1 cellular context compared by ENCODE assay signal in the genomic region with DNA sequence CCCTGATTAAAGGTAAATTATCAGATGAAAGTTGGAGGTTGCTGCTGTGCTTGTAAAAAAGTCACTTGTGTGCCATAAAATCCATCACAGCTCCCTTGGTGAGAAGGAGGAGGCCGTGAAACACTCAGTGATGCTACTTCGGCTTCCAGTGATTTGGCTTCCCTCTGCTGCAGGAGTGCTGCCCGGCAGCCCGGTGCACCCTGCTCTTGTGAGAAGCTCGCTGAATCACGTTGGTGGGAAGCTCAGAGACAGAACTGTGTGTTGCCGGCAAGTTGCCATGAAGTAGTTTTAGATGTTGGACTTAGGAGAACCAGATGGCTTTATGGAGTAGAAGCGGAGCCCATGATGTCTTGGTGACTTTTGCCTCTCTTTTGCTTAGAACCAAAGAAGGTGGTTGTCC.
TF ChIP-seq lines count a peak whose summit lies in the region.

No MANE protein-coding gene starts in this region.

TF ChIP-seq in SK-N-SH treated with all-trans-retinoic acid at 6 μM for 48 hours, 23 proteins besides CTCF, POLR2A, EP300 and RAD21:
- TF ChIP-seq, protein P1, sequence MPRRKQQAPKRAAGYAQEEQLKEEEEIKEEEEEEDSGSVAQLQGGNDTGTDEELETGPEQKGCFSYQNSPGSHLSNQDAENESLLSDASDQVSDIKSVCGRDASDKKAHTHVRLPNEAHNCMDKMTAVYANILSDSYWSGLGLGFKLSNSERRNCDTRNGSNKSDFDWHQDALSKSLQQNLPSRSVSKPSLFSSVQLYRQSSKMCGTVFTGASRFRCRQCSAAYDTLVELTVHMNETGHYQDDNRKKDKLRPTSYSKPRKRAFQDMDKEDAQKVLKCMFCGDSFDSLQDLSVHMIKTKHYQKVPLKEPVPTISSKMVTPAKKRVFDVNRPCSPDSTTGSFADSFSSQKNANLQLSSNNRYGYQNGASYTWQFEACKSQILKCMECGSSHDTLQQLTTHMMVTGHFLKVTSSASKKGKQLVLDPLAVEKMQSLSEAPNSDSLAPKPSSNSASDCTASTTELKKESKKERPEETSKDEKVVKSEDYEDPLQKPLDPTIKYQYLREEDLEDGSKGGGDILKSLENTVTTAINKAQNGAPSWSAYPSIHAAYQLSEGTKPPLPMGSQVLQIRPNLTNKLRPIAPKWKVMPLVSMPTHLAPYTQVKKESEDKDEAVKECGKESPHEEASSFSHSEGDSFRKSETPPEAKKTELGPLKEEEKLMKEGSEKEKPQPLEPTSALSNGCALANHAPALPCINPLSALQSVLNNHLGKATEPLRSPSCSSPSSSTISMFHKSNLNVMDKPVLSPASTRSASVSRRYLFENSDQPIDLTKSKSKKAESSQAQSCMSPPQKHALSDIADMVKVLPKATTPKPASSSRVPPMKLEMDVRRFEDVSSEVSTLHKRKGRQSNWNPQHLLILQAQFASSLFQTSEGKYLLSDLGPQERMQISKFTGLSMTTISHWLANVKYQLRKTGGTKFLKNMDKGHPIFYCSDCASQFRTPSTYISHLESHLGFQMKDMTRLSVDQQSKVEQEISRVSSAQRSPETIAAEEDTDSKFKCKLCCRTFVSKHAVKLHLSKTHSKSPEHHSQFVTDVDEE (CRISPR knock-in tag; IDR thresholded peaks at IDR 0.05): no peak
- TF ChIP-seq TCF4 (CRISPR knock-in tag; IDR thresholded peaks at IDR 0.05; ENCODE audit: borderline replicate concordance): no peak
- TF ChIP-seq RARB (CRISPR knock-in tag; IDR thresholded peaks at IDR 0.05): no peak
- TF ChIP-seq SNAI2 (CRISPR knock-in tag; IDR thresholded peaks at IDR 0.05): no peak
- TF ChIP-seq ARNTL (CRISPR knock-in tag; IDR thresholded peaks at IDR 0.05; ENCODE audit: borderline replicate concordance, low read depth): no peak
TF ChIP-seq in SK-N-SH treated with all-trans-retinoic acid at 6 μM for 48 hours: peak in this region for 0.
